ENCODE assay signal across 17 cellular contexts in genomic region chr15:86481720-86482119, GRCh38.
DNase-seq lines count a peak whose midpoint lies in the region; ATAC-seq lines count a peak whose summit lies in the region.
"Had no signal": no experiment of that assay in that cellular context is flagged by ENCODE, and none has a peak within 500 bp of the region (broad histone marks: within the 10 kb centered on the region; RNA-seq: fewer than 3 reads in every experiment).

No MANE protein-coding gene starts in this region.

- H3K18ac ChIP-seq in mesenchymal stem cell (ENCODE audit: low read depth in 1 of 2, low read length in 2 of 2), result no peak overlapping the region

- H3K27ac Mint-ChIP-seq in stimulated activated effector memory CD8-positive, alpha-beta T cell treated with anti-CD3 and anti-CD28 coated beads, Interleukin-12 subunit alpha, Interleukin-12 subunit beta, amount 100 ng/mL, for 72 hours, result no peak overlapping the region
- H3K27ac Mint-ChIP-seq: B cell; CD4-positive, CD25-positive, alpha-beta regulatory T cell; CD8-positive, alpha-beta T cell; HFFc6 had no signal

- no peak overlapping the region for H2BK5ac ChIP-seq in mesenchymal stem cell (ENCODE audit: low read depth, low read length, poor library complexity, severe bottlenecking)

- H3K14ac ChIP-seq in mesenchymal stem cell (ENCODE audit: low read length in 2 of 2), result no peak overlapping the region

- H3K4me1 Mint-ChIP-seq in stimulated activated effector memory CD8-positive, alpha-beta T cell treated with anti-CD3 and anti-CD28 coated beads, Interleukin-12 subunit alpha, Interleukin-12 subunit beta, amount 100 ng/mL, for 72 hours, result peaks cover 6% of the 10 kb centered on the region
- H3K4me1 Mint-ChIP-seq: B cell had no signal

- no peak overlapping the region for H4K8ac ChIP-seq in mesenchymal stem cell (ENCODE audit: low read length)

- H3K9ac ChIP-seq in mesenchymal stem cell (ENCODE audit: low read length), result no peak overlapping the region
- H3K9ac ChIP-seq: BLaER1 had no signal

- DNase-seq in epithelial cell of prostate (ENCODE audit: low read depth, low spot score) (peak; percentile 10), mesenchymal stem cell (peak; percentile 47), NCI-H2081 (lab: John Stamatoyannopoulos, UW) (no peak), ecto neural progenitor cell (ENCODE audit: low spot score) (no peak), ACHN (no peak)
- DNase-seq in stimulated activated effector memory CD8-positive, alpha-beta T cell treated with anti-CD3 and anti-CD28 coated beads, Interleukin-12 subunit alpha, Interleukin-12 subunit beta, amount 100 ng/mL, for 72 hours (ENCODE audit: low spot score in 2 of 2), result no peak
- DNase-seq: Caco-2; CD4-positive, CD25-positive, alpha-beta regulatory T cell; CD8-positive, alpha-beta T cell; DMS153; DND-41; GOT3; HFFc6 had no signal

- H3K79me1 ChIP-seq in mesenchymal stem cell (replicated peaks; ENCODE audit: low read length, poor library complexity, severe bottlenecking), result no peaks in the 10 kb centered on the region

- no peaks in the 10 kb centered on the region for H3K9me3 Mint-ChIP-seq in stimulated activated effector memory CD8-positive, alpha-beta T cell treated with anti-CD3 and anti-CD28 coated beads, Interleukin-12 subunit alpha, Interleukin-12 subunit beta, amount 100 ng/mL, for 72 hours
- H3K9me3 Mint-ChIP-seq: CD8-positive, alpha-beta T cell had no signal

- ATAC-seq in stimulated activated effector memory CD8-positive, alpha-beta T cell treated with anti-CD3 and anti-CD28 coated beads, Interleukin-12 subunit alpha, Interleukin-12 subunit beta, amount 100 ng/mL, for 72 hours, result peak; percentile 62
- ATAC-seq: CD8-positive, alpha-beta T cell had no signal

- 71% methylated on average over 2 of the region's 2 CpGs for WGBS in mesenchymal stem cell

- no peak overlapping the region for H2AFZ ChIP-seq in mesenchymal stem cell (ENCODE audit: low read depth, low read length)

- H2BK12ac ChIP-seq in mesenchymal stem cell (ENCODE audit: low read length in 2 of 2), result no peak overlapping the region

- in situ Hi-C loops in ACHN (cut with HindIII; ENCODE audit: low pct_ligation_motif_present, low pct_unique_long_range_greater_than_20kb, low sequenced_read_pairs), result no loop called here

- no peak overlapping the region for H2BK120ac ChIP-seq in mesenchymal stem cell (ENCODE audit: low read depth, low read length)

- H2AK5ac ChIP-seq in mesenchymal stem cell (ENCODE audit: low read length, severe bottlenecking), result no peak overlapping the region

- H3K4me3 ChIP-seq in mesenchymal stem cell (ENCODE audit: insufficient read depth in 1 of 2, low read depth in 1 of 2, low read length in 2 of 2), result no peak overlapping the region
- H3K4me3 ChIP-seq: BLaER1, HAP-1 had no signal

- no peak overlapping the region for H4K91ac ChIP-seq in mesenchymal stem cell (ENCODE audit: low read length)

- H3K4ac ChIP-seq in mesenchymal stem cell (ENCODE audit: low read depth in 1 of 2, low read length in 2 of 2), result no peak overlapping the region

- H3K4me2 ChIP-seq in mesenchymal stem cell (ENCODE audit: low read length, poor library complexity, severe bottlenecking), result no peak overlapping the region
- H3K4me2 ChIP-seq: BLaER1 had no signal

- no peaks in the 10 kb centered on the region for H3K4me1 ChIP-seq in mesenchymal stem cell (ENCODE audit: control insufficient read depth, insufficient read depth, low read depth, low read length)
- H3K4me1 ChIP-seq: BLaER1, Caco-2, HAP-1 had no signal

- H3K36me3 Mint-ChIP-seq in stimulated activated effector memory CD8-positive, alpha-beta T cell treated with anti-CD3 and anti-CD28 coated beads, Interleukin-12 subunit alpha, Interleukin-12 subunit beta, amount 100 ng/mL, for 72 hours, result no peaks in the 10 kb centered on the region
- H3K36me3 Mint-ChIP-seq: CD4-positive, CD25-positive, alpha-beta regulatory T cell; CD8-positive, alpha-beta T cell had no signal

- no peaks in the 10 kb centered on the region for H3K9me3 ChIP-seq in mesenchymal stem cell (ENCODE audit: control insufficient read depth, low read length)
- H3K9me3 ChIP-seq: BLaER1, Caco-2, HAP-1 had no signal

- no peak overlapping the region for H2BK15ac ChIP-seq in mesenchymal stem cell (ENCODE audit: low read depth, poor library complexity, severe bottlenecking)

- no peaks in the 10 kb centered on the region for H3K36me3 ChIP-seq in mesenchymal stem cell (ENCODE audit: control insufficient read depth in 1 of 2, insufficient read depth in 2 of 2, low read depth in 1 of 2, low read length in 2 of 2)
- H3K36me3 ChIP-seq: BLaER1, HAP-1 had no signal

- H3K27ac ChIP-seq in epithelial cell of prostate, result no peak overlapping the region
- H3K27ac ChIP-seq in mesenchymal stem cell (ENCODE audit: low read length, poor library complexity, severe bottlenecking), result no peak overlapping the region
- H3K27ac ChIP-seq: BLaER1, C4-2B had no signal

- H3K4me3 Mint-ChIP-seq in stimulated activated effector memory CD8-positive, alpha-beta T cell treated with anti-CD3 and anti-CD28 coated beads, Interleukin-12 subunit alpha, Interleukin-12 subunit beta, amount 100 ng/mL, for 72 hours, result no peak overlapping the region
- H3K4me3 Mint-ChIP-seq: B cell; CD4-positive, CD25-positive, alpha-beta regulatory T cell; CD8-positive, alpha-beta T cell; HFFc6 had no signal

- no peak overlapping the region for H3K23ac ChIP-seq in mesenchymal stem cell (ENCODE audit: low read length in 2 of 2)

- H3K27me3 ChIP-seq in mesenchymal stem cell (ENCODE audit: control insufficient read depth in 1 of 2, insufficient read depth in 1 of 2, low read length in 2 of 2), result no peaks in the 10 kb centered on the region
- H3K27me3 ChIP-seq: BLaER1 had no signal

Comparison
In these comparisons a context has a peak if more than half of its experiments do, and no peak if none do; other contexts are left out.
1. DNase-seq: peak in epithelial cell of prostate (single experiment) and mesenchymal stem cell (single experiment); none in stimulated activated effector memory CD8-positive, alpha-beta T cell treated with anti-CD3 and anti-CD28 coated beads, Interleukin-12 subunit alpha, Interleukin-12 subunit beta, amount 100 ng/mL, for 72 hours (0 of 2), NCI-H2081 (0 of 2), ecto neural progenitor cell (single experiment) and ACHN (single experiment).